In genomic region chr3:39407773-39408492, GRCh38 we compare ENCODE assay signal across 8 cellular contexts. TPM values are rescaled to one million over a fixed set of nuclear protein-coding genes. Genes with fewer than 3 reads are reported as not detected.
DNase-seq lines count a peak whose midpoint lies in the region; ATAC-seq and TF ChIP-seq lines count a peak whose summit lies in the region.

No MANE protein-coding gene starts in this region.

- 0 out of 2 replicates have a peak overlapping the region, but pooled peaks have one; percentile 4 for H3K27ac ChIP-seq in SJCRH30
- peak overlapping the region; percentile 4 to 89 (median 88) for H3K27ac ChIP-seq in esophagus squamous epithelium
- peak overlapping the region; percentile 92 for H3K27ac ChIP-seq in psoas muscle
- H3K27ac ChIP-seq in thyroid gland, result no peak overlapping the region
- H3K27ac ChIP-seq in neuronal stem cell (replicated peaks; ENCODE audit: low read length), result no peak overlapping the region

- H2BK12ac ChIP-seq in neuronal stem cell (ENCODE audit: low read length), result no peak overlapping the region

- intact Hi-C loops in esophagus squamous epithelium (cut with DNase I) (no loop called here), psoas muscle (cut with DNase I) (loop anchor here (2.0 to 10.0 kb wide), 2 partner anchors 23 to 897 kb away; partner anchors contain the start of gene EIF1B (in 1 of the 2)), thyroid gland (cut with DNase I) (no loop called here)

- H3K27me3 ChIP-seq in SJCRH30 (no peaks in the 10 kb centered on the region), esophagus squamous epithelium (no peaks in the 10 kb centered on the region), psoas muscle (ENCODE audit: insufficient read depth in 3 of 3, low read length in 2 of 3) (no peaks in the 10 kb centered on the region), thyroid gland (no peaks in the 10 kb centered on the region), neuronal stem cell (ENCODE audit: control insufficient read depth in 3 of 3, insufficient read depth in 3 of 3, low read depth in 1 of 3, low read length in 3 of 3) (no peaks in the 10 kb centered on the region)

- H3K4me2 ChIP-seq in neuronal stem cell (ENCODE audit: insufficient read depth, low read length, poor library complexity, severe bottlenecking), result no peak overlapping the region

- WGBS in esophagus squamous epithelium, 2 donors, result 38 to 53% methylated on average over 6 of the region's 6 CpGs
- WGBS in psoas muscle, 3 donors, result 68 to 77% (median 77%) methylated on average over 6 of the region's 6 CpGs
- 76 to 79% methylated on average over 6 of the region's 6 CpGs for WGBS in thyroid gland, 2 donors
- WGBS in neuronal stem cell (ENCODE audit: extremely low coverage in 2 of 2, insufficient read length in 2 of 2, insufficient replicate concordance in 1 of 2), 2 donors, result no CpG with 5 or more reads among the region's 6 CpGs

- TF ChIP-seq POLR2A in esophagus squamous epithelium (IDR thresholded peaks at IDR 0.05), result no peak
- no peak for TF ChIP-seq POLR2A in thyroid gland (IDR thresholded peaks at IDR 0.05)

- no peak overlapping the region for H2BK120ac ChIP-seq in neuronal stem cell (ENCODE audit: low read depth, low read length)

- no peak overlapping the region for H3K9ac ChIP-seq in neuronal stem cell (ENCODE audit: low read depth, low read length, poor library complexity)

- H3K4me3 ChIP-seq in GM12875 (ENCODE audit: low read depth, low read length) (peak overlapping the region; percentile 84), SJCRH30 (peak overlapping the region; percentile 75), esophagus squamous epithelium (peak overlapping the region; percentile 61 to 94 (median 70)), psoas muscle (peak overlapping the region; percentile 80), thyroid gland (replicated peaks in 1 of 3) (no peak overlapping the region), neuronal stem cell (ENCODE audit: low read length in 2 of 2) (peak overlapping the region in 1 of 2 donors; percentile 81)

- H3K14ac ChIP-seq in neuronal stem cell (ENCODE audit: low read length), result no peak overlapping the region

- TF ChIP-seq CTCF in GM12875 (IDR thresholded peaks at IDR 0.05; ENCODE audit: borderline replicate concordance, insufficient read depth, low read depth, low read length), result no peak
- no peak for TF ChIP-seq CTCF in esophagus squamous epithelium (IDR thresholded peaks at IDR 0.05)
- no peak for TF ChIP-seq CTCF in psoas muscle (IDR thresholded peaks at IDR 0.05)
- no peak for TF ChIP-seq CTCF in thyroid gland (IDR thresholded peaks at IDR 0.05)

- H2AK5ac ChIP-seq in neuronal stem cell (ENCODE audit: low read depth, low read length), result no peak overlapping the region

- H3K4me1 ChIP-seq in SJCRH30 (no peaks in the 10 kb centered on the region), esophagus squamous epithelium (peaks cover 6 to 65% (median 28%) of the 10 kb centered on the region in 3 donors), psoas muscle (peaks cover 12% of the 10 kb centered on the region), thyroid gland (peaks cover 11 to 27% of the 10 kb centered on the region in 2 donors), neuronal stem cell (ENCODE audit: control insufficient read depth in 2 of 2, insufficient read depth in 1 of 2, low read depth in 1 of 2, low read length in 2 of 2) (peaks cover 4 to 5% of the 10 kb centered on the region in 2 donors)

- no peak overlapping the region for H4K8ac ChIP-seq in neuronal stem cell (ENCODE audit: low read depth, low read length)

- H3K18ac ChIP-seq in neuronal stem cell (ENCODE audit: low read length), result no peak overlapping the region

- H2BK15ac ChIP-seq in neuronal stem cell (ENCODE audit: low read length), result no peak overlapping the region

- H3K4ac ChIP-seq in neuronal stem cell (ENCODE audit: low read length), result no peak overlapping the region

- H3K36me3 ChIP-seq in SJCRH30, result peaks cover 53% of the 10 kb centered on the region
- H3K36me3 ChIP-seq in esophagus squamous epithelium, result peaks cover 14 to 50% (median 35%) of the 10 kb centered on the region in 3 donors
- H3K36me3 ChIP-seq in psoas muscle (ENCODE audit: insufficient read depth in 1 of 2, low read depth in 1 of 2), result peaks cover 19 to 55% of the 10 kb centered on the region in 2 donors
- H3K36me3 ChIP-seq in thyroid gland, result peaks cover 34 to 42% of the 10 kb centered on the region in 2 donors
- peaks cover 35 to 58% of the 10 kb centered on the region in 2 donors for H3K36me3 ChIP-seq in neuronal stem cell (replicated peaks in 1 of 2; ENCODE audit: control insufficient read depth in 2 of 2, insufficient read depth in 2 of 2, low read length in 2 of 2)

- H2AFZ ChIP-seq in neuronal stem cell (ENCODE audit: low read length), result no peak overlapping the region

- H4K91ac ChIP-seq in neuronal stem cell (ENCODE audit: low read depth, low read length, poor library complexity), result no peak overlapping the region

- no peak overlapping the region for H3K23ac ChIP-seq in neuronal stem cell (ENCODE audit: low read depth, low read length, poor library complexity)

- H3K9me3 ChIP-seq in SJCRH30 (replicated peaks), result no peaks in the 10 kb centered on the region
- no peaks in the 10 kb centered on the region for H3K9me3 ChIP-seq in esophagus squamous epithelium
- no peaks in the 10 kb centered on the region for H3K9me3 ChIP-seq in psoas muscle
- no peaks in the 10 kb centered on the region for H3K9me3 ChIP-seq in thyroid gland
- H3K9me3 ChIP-seq in neuronal stem cell (replicated peaks in 1 of 2; ENCODE audit: control insufficient read depth in 2 of 2, insufficient read depth in 1 of 2, low read depth in 1 of 2, low read length in 2 of 2), result no peaks in the 10 kb centered on the region

- no peak for ATAC-seq in psoas muscle
- ATAC-seq in GM19455 (IDR thresholded peaks at IDR 0.05; ENCODE audit: unreplicated experiment), result no peak

- DNase-seq in SJCRH30, result no peak
- DNase-seq in esophagus squamous epithelium (lab: John Stamatoyannopoulos, UW), result no peak
- no peak for DNase-seq in psoas muscle
- DNase-seq in thyroid gland, result no peak
- no peak for DNase-seq in stimulated activated CD4-positive, alpha-beta T cell treated with anti-CD3 and anti-CD28 coated beads, Interleukin-2, amount 100 ng/mL, for 24 hours
- DNase-seq in neuronal stem cell (ENCODE audit: low spot score), result no peak

- no peaks in the 10 kb centered on the region for H3K79me1 ChIP-seq in neuronal stem cell (ENCODE audit: low read depth, low read length)

- H2BK5ac ChIP-seq in neuronal stem cell (ENCODE audit: low read length), result no peak overlapping the region

RNA-seq across cellular contexts. Expression of gene RPSA, which starts 1.4 kb away (rescaled TPM):
- total RNA-seq in SJCRH30 (2014; rRNA removed; shearing (Covaris generic)), result 1,936 and 2,046 TPM in 2 replicates
- 1,000 to 10,000 TPM in 3 of 4 donors, 100 to 1,000 TPM in 1; 868 to 1,955 (median 1,497) TPM for total RNA-seq in esophagus squamous epithelium
- total RNA-seq in psoas muscle, result 100 to 1,000 TPM; 285 to 738 (median 504) TPM
- 1,000 to 10,000 TPM in 1 of 3 donors, 100 to 1,000 TPM in 2; 824 to 1,445 (median 961) TPM for polyA plus RNA-seq in psoas muscle
- 1,000 to 10,000 TPM in 1 of 4 donors, 100 to 1,000 TPM in 3; 570 to 1,162 (median 852) TPM for total RNA-seq in thyroid gland
- 3,054 TPM for polyA plus RNA-seq in neuronal stem cell (2013, experiment 1 of 2)
- 3,086 TPM for polyA plus RNA-seq in neuronal stem cell (2013, experiment 2 of 2)

RNA-seq across cellular contexts. Expression of gene SLC25A38, which starts 24.8 kb away (rescaled TPM):
- total RNA-seq in SJCRH30 (2014; rRNA removed; shearing (Covaris generic)), result 29.9 and 31.4 TPM in 2 replicates
- 10 to 100 TPM in 2 of 4 donors, 1 to 10 TPM in 2; 6.2 to 21.7 (median 12.6) TPM for total RNA-seq in esophagus squamous epithelium
- 10 to 100 TPM; 24.9 to 34.8 (median 30.4) TPM for total RNA-seq in psoas muscle
- 10 to 100 TPM; 29.1 to 86.5 (median 31.1) TPM for polyA plus RNA-seq in psoas muscle
- total RNA-seq in thyroid gland, result 10 to 100 TPM; 45.6 to 71.6 (median 54.9) TPM
- 22.9 TPM for polyA plus RNA-seq in neuronal stem cell (2013, experiment 1 of 2)
- 24.1 TPM for polyA plus RNA-seq in neuronal stem cell (2013, experiment 2 of 2)

RNA-seq across cellular contexts. Expression of gene MOBP, which starts 59.5 kb away (rescaled TPM):
- total RNA-seq in SJCRH30 (2014; rRNA removed; shearing (Covaris generic)), result 0.04 TPM in 1 of 2 replicates, not detected in the other
- total RNA-seq in esophagus squamous epithelium, result not detected
- not detected for total RNA-seq in psoas muscle
- polyA plus RNA-seq in psoas muscle, result under 1 TPM in 2 of 3 donors, not detected in 1; 0.01 to 0.09 TPM
- total RNA-seq in thyroid gland, result not detected
- not detected for polyA plus RNA-seq in neuronal stem cell (2013, experiment 1 of 2)
- polyA plus RNA-seq in neuronal stem cell (2013, experiment 2 of 2), result 0.01 TPM

Comparison
In these comparisons a context has a peak if more than half of its experiments do, and no peak if none do; other contexts are left out.
1. H3K4me3 ChIP-seq: peak in GM12875 (single experiment), SJCRH30 (single experiment), esophagus squamous epithelium (4 of 4) and psoas muscle (single experiment); none in thyroid gland (0 of 3).
2. H3K27ac ChIP-seq: peak in SJCRH30 (single experiment), esophagus squamous epithelium (4 of 4) and psoas muscle (single experiment); none in thyroid gland (0 of 3) and neuronal stem cell (single experiment).
3. intact Hi-C loops: an anchor here in psoas muscle (2.0 to 10.0 kb wide); none called in esophagus squamous epithelium and thyroid gland.